Comparison of ENCODE assay signal across 1 cellular context in genomic region chr19:16581145-16581970, GRCh38.
A peak's percentile ranks its signal among the peaks of the same experiment; 100 is the strongest.
TF ChIP-seq lines count a peak whose summit lies in the region.

No MANE protein-coding gene starts in this region.

TF ChIP-seq in GM12878, 131 proteins besides CTCF, POLR2A, EP300 and RAD21:
- TF ChIP-seq MEF2A (IDR thresholded peaks at IDR 0.05; ENCODE audit: insufficient read depth, low read depth, low read length) (no peak), BHLHE40 (IDR thresholded peaks at IDR 0.05; ENCODE audit: borderline replicate concordance in 1 of 2, low read depth in 2 of 2, low read length in 1 of 2) (peak; percentile 28 to 38; a peak in 1 of 4 replicates), ZNF207 (IDR thresholded peaks at IDR 0.05; ENCODE audit: borderline replicate concordance) (no peak), POLR2AphosphoS2 (IDR thresholded peaks at IDR 0.05; ENCODE audit: low read depth, low read length) (0 out of 2 replicates have a peak, but pooled peaks have one; percentile 25), MEF2B (IDR thresholded peaks at IDR 0.05; ENCODE audit: partially characterized antibody, poor library complexity, severe bottlenecking) (peak; percentile 93), ZNF687 (IDR thresholded peaks at IDR 0.05) (peak; percentile 57; the same call in 1 of the 2 replicates), STAT3 (IDR thresholded peaks at IDR 0.05; ENCODE audit: low read depth, low read length) (no peak), CUX1 (IDR thresholded peaks at IDR 0.05; ENCODE audit: insufficient replicate concordance, low read depth, low read length) (peak; percentile 60)
TF ChIP-seq in GM12878: peak in this region for 5.
